8 cellular contexts compared by ENCODE assay signal in genomic region chr3:107690522-107691138, GRCh38.
A peak's percentile ranks its signal among the peaks of the same experiment; 100 is the strongest.
DNase-seq lines count a peak whose midpoint lies in the region; ATAC-seq and TF ChIP-seq lines count a peak whose summit lies in the region.

No MANE protein-coding gene starts in this region.

- H3K27me3 ChIP-seq in KMS-11 (ENCODE audit: insufficient read depth, low read depth) (no peaks in the 10 kb centered on the region), osteoblast (ENCODE audit: insufficient read depth, low read length) (no peaks in the 10 kb centered on the region)

- H3K4me1 ChIP-seq in KMS-11 (ENCODE audit: low read depth, poor library complexity, severe bottlenecking) (no peaks in the 10 kb centered on the region), osteoblast (ENCODE audit: insufficient read depth, low read length) (no peaks in the 10 kb centered on the region)

- TF ChIP-seq CTCF in KMS-11 (conservative IDR thresholded peaks at IDR 0.05; ENCODE audit: low read depth, low read length) (peak; percentile 64), osteoblast (IDR thresholded peaks at IDR 0.05; ENCODE audit: extremely low read depth, low read depth, low read length) (peak; percentile 59)

- no peaks in the 10 kb centered on the region for H3K79me2 ChIP-seq in KMS-11 (ENCODE audit: insufficient read depth, low read depth)
- no peaks in the 10 kb centered on the region for H3K79me2 ChIP-seq in osteoblast (ENCODE audit: insufficient read depth, low read length)

- no peak overlapping the region for H3K4me2 ChIP-seq in KMS-11
- no peak overlapping the region for H3K4me2 ChIP-seq in osteoblast (ENCODE audit: insufficient read depth, low read length)

- ATAC-seq in GM19043 (IDR thresholded peaks at IDR 0.05; ENCODE audit: low read depth, unreplicated experiment), result peak; percentile 95

- TF ChIP-seq POLR2A in erythroblast (IDR thresholded peaks at IDR 0.05; ENCODE audit: low read length), result no peak

- H3K9ac ChIP-seq in KMS-11, result no peak overlapping the region

- H2AFZ ChIP-seq in KMS-11 (ENCODE audit: low read depth) (no peak overlapping the region), osteoblast (ENCODE audit: low read length) (no peak overlapping the region)

- peak; percentile 71 for DNase-seq in CD1c-positive myeloid dendritic cell (ENCODE audit: extremely low spot score)
- DNase-seq in SIG-M5 treated with dmso at 0.1 percent for 504 hours (lab: John Stamatoyannopoulos, UW; ENCODE audit: unreplicated experiment), result peak; percentile 64
- DNase-seq in erythroblast (lab: John Stamatoyannopoulos, UW), result peak; percentile 58 to 71
- peak; percentile 87 for DNase-seq in osteoblast (ENCODE audit: insufficient read length, low spot score, missing footprints)
- no peak for DNase-seq in posterior vena cava (ENCODE audit: low spot score)
- DNase-seq in mucosa of gallbladder (ENCODE audit: low spot score), result no peak

- H3K27ac ChIP-seq in KMS-11 (no peak overlapping the region), osteoblast (ENCODE audit: low read depth, low read length) (no peak overlapping the region)

- H3K4me3 ChIP-seq in KMS-11 (IDR thresholded peaks at IDR 0.05; ENCODE audit: insufficient read depth, low read depth, low read length) (no peak overlapping the region), osteoblast (ENCODE audit: insufficient read depth, low read length) (no peak overlapping the region)

- intact Hi-C loops in posterior vena cava (cut with DNase I), result no loop called here

- H3K9me3 ChIP-seq in osteoblast (ENCODE audit: low read depth, low read length), result no peaks in the 10 kb centered on the region

- no peaks in the 10 kb centered on the region for H3K36me3 ChIP-seq in KMS-11 (ENCODE audit: insufficient read depth)
- no peaks in the 10 kb centered on the region for H3K36me3 ChIP-seq in osteoblast (ENCODE audit: insufficient read depth, low read length)

- H4K20me1 ChIP-seq in KMS-11 (ENCODE audit: insufficient read depth), result no peaks in the 10 kb centered on the region
- H4K20me1 ChIP-seq in osteoblast (ENCODE audit: insufficient read depth, low read length), result peaks cover 10% of the 10 kb centered on the region

Comparison
In these comparisons a context has a peak if more than half of its experiments do, and no peak if none do; other contexts are left out.
1. DNase-seq: peak in CD1c-positive myeloid dendritic cell (single experiment), SIG-M5 treated with dmso at 0.1 percent for 504 hours (single experiment), erythroblast (2 of 2) and osteoblast (single experiment); none in posterior vena cava (single experiment) and mucosa of gallbladder (single experiment).